10 cellular contexts compared by ENCODE assay signal in genomic region chr6:161748535-161749386, GRCh38.
DNase-seq lines count a peak whose midpoint lies in the region; ATAC-seq and TF ChIP-seq lines count a peak whose summit lies in the region.
"Had no signal": no experiment of that assay in that cellular context is flagged by ENCODE, and none has a peak within 500 bp of the region (broad histone marks: within the 10 kb centered on the region; RNA-seq: fewer than 3 reads in every experiment).

No MANE protein-coding gene starts in this region.

- H3K27me3 Mint-ChIP-seq in T-helper 2 cell treated with Interferon-gamma antibody and Interleukin-4, amounts not matched to agents 5 μg/mL and 100 μg/mL, for 36 hours (ENCODE audit: low read depth): no peaks in the 10 kb centered on the region
- H3K27me3 Mint-ChIP-seq: naive thymus-derived CD4-positive, alpha-beta T cell had no signal

- DNase-seq in NCI-H748 (lab: John Stamatoyannopoulos, UW; ENCODE audit: unreplicated experiment) (peak; percentile 23), NCI-H748 treated with DMSO at 0.1 percent for 48 hours (lab: John Stamatoyannopoulos, UW) (no peak), NB4 (ENCODE audit: low read depth) (peak; percentile 50), cerebellar cortex (ENCODE audit: low spot score) (peak; percentile 14), mucosa of descending colon (peak in 2 of 3 donors; percentile 37 to 65)
- no peak for DNase-seq in T-helper 2 cell treated with Interferon-gamma antibody and Interleukin-4, amounts not matched to agents 5 μg/mL and 100 μg/mL, for 36 hours (ENCODE audit: low spot score)

- no peaks in the 10 kb centered on the region for H3K9me3 ChIP-seq in mucosa of descending colon
- H3K9me3 ChIP-seq: BLaER1 treated with 17β-estradiol and CSF1 and Interleukin-3, amounts not matched to agents 10 nM and 100 nM had no signal

- no peak overlapping the region for H3K4me3 ChIP-seq in NB4 (ENCODE audit: low read depth, low read length)
- no peak overlapping the region for H3K4me3 ChIP-seq in mucosa of descending colon
- H3K4me3 ChIP-seq: BLaER1 treated with 17β-estradiol and CSF1 and Interleukin-3, amounts not matched to agents 10 nM and 100 nM had no signal

- no peaks in the 10 kb centered on the region for H3K9me3 Mint-ChIP-seq in T-helper 2 cell treated with Interferon-gamma antibody and Interleukin-4, amounts not matched to agents 5 μg/mL and 100 μg/mL, for 36 hours

- TF ChIP-seq CTCF in NB4 (IDR thresholded peaks at IDR 0.05; ENCODE audit: low read depth, low read length) (peak; percentile 73), mucosa of descending colon (IDR thresholded peaks at IDR 0.05) (no peak)

- no peak overlapping the region for H3K27ac Mint-ChIP-seq in T-helper 2 cell treated with Interferon-gamma antibody and Interleukin-4, amounts not matched to agents 5 μg/mL and 100 μg/mL, for 36 hours
- H3K27ac Mint-ChIP-seq: naive thymus-derived CD4-positive, alpha-beta T cell had no signal

- no peaks in the 10 kb centered on the region for H3K36me3 Mint-ChIP-seq in T-helper 2 cell treated with Interferon-gamma antibody and Interleukin-4, amounts not matched to agents 5 μg/mL and 100 μg/mL, for 36 hours (ENCODE audit: low read depth)

- H3K4me3 Mint-ChIP-seq in T-helper 2 cell treated with Interferon-gamma antibody and Interleukin-4, amounts not matched to agents 5 μg/mL and 100 μg/mL, for 36 hours: no peak overlapping the region
- H3K4me3 Mint-ChIP-seq: naive thymus-derived CD4-positive, alpha-beta T cell had no signal

- intact Hi-C loops in mucosa of descending colon (cut with DNase I, micrococcal nuclease): no loop called here

- no peaks in the 10 kb centered on the region for H3K4me1 Mint-ChIP-seq in T-helper 2 cell treated with Interferon-gamma antibody and Interleukin-4, amounts not matched to agents 5 μg/mL and 100 μg/mL, for 36 hours (ENCODE audit: low read depth)
- H3K4me1 Mint-ChIP-seq: naive thymus-derived CD4-positive, alpha-beta T cell had no signal

- ATAC-seq in mucosa of descending colon (no peak), HG03045 (IDR thresholded peaks at IDR 0.05; ENCODE audit: unreplicated experiment) (no peak), HG03521 (IDR thresholded peaks at IDR 0.05; ENCODE audit: unreplicated experiment) (no peak)
- ATAC-seq: naive thymus-derived CD4-positive, alpha-beta T cell had no signal

- TF ChIP-seq POLR2A in NB4 (IDR thresholded peaks at IDR 0.05; ENCODE audit: extremely low read depth, insufficient read length): no peak

- no peaks in the 10 kb centered on the region for H3K4me1 ChIP-seq in mucosa of descending colon (ENCODE audit: low read depth)
- H3K4me1 ChIP-seq: BLaER1 treated with 17β-estradiol and CSF1 and Interleukin-3, amounts not matched to agents 10 nM and 100 nM had no signal

- no peaks in the 10 kb centered on the region for H3K36me3 ChIP-seq in mucosa of descending colon (ENCODE audit: low read depth)
- H3K36me3 ChIP-seq: BLaER1 treated with 17β-estradiol and CSF1 and Interleukin-3, amounts not matched to agents 10 nM and 100 nM had no signal

Comparison
In these comparisons a context has a peak if more than half of its experiments do, and no peak if none do; other contexts are left out.
1. DNase-seq: peak in NCI-H748 (single experiment), NB4 (single experiment), cerebellar cortex (single experiment) and mucosa of descending colon (2 of 3); none in NCI-H748 treated with DMSO at 0.1 percent for 48 hours (single experiment) and T-helper 2 cell treated with Interferon-gamma antibody and Interleukin-4, amounts not matched to agents 5 μg/mL and 100 μg/mL, for 36 hours (single experiment).